Comparison of ENCODE assay signal across 11 cellular contexts in the genomic region with DNA sequence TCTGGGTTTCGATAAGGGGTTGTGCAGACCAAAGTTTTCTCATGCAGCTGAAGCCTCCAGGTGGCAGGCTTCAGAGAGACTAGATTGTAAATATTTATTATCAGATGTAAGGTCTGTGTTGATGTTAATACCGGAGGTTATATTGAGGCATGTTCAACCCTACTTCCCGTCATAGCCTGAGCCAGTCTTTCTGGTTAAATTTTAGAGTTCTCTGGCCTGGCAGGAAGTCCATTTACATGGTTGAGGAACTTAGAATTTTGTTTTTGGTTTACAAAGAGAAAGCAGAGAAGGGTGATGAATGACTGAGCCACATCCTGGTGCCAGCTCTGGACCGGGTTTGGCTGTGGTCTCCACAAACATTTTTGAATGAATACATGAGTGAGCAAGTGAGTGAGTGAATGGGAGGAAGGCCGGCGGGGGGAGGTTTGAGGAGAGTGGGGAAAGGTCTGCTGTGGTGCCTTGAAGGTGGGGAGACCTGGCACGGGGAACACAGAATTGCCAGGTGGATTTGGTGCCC.
DNase-seq lines count a peak whose midpoint lies in the region; ATAC-seq and TF ChIP-seq lines count a peak whose summit lies in the region.
"Had no signal": no experiment of that assay in that cellular context is flagged by ENCODE, and none has a peak within 500 bp of the region (broad histone marks: within the 10 kb centered on the region; RNA-seq: fewer than 3 reads in every experiment).

No MANE protein-coding gene starts in this region.

- H3K9ac ChIP-seq in skeletal muscle satellite cell (ENCODE audit: low read depth, low read length), result peak overlapping the region; percentile 37

- H3K27me3 ChIP-seq in skeletal muscle satellite cell (ENCODE audit: control insufficient read depth, insufficient read depth, low read length), result no peaks in the 10 kb centered on the region
- H3K27me3 ChIP-seq: SJCRH30 had no signal

- no peaks in the 10 kb centered on the region for H3K36me3 Mint-ChIP-seq in activated T-cell treated with anti-CD3 and anti-CD28 coated beads, Interleukin-2, amount 50 U/mL, for 24 hours (ENCODE audit: low read depth)
- peaks cover 7% of the 10 kb centered on the region for H3K36me3 Mint-ChIP-seq in activated T-cell treated with anti-CD3 and anti-CD28 coated beads, Interleukin-2, amount 50 U/mL, for 4 hours (ENCODE audit: insufficient read depth)

- H3K4me1 ChIP-seq in skeletal muscle satellite cell (ENCODE audit: control insufficient read depth, insufficient read depth, low read length), result peaks cover 36% of the 10 kb centered on the region
- H3K4me1 ChIP-seq: SJCRH30 had no signal

- no peak for DNase-seq in activated T-cell treated with anti-CD3 and anti-CD28 coated beads, Interleukin-2, amount 50 U/mL, for 24 hours
- DNase-seq in activated T-cell treated with anti-CD3 and anti-CD28 coated beads, Interleukin-2, amount 50 U/mL, for 4 hours, result no peak
- DNase-seq in LHCN-M2 (ENCODE audit: low read depth) (peak; percentile 20), choroid plexus epithelial cell (ENCODE audit: low read depth) (peak; percentile 16), AG08396 (ENCODE audit: low spot score) (no peak), mesenteric fat pad (ENCODE audit: low spot score) (no peak), anterior cingulate cortex (lab: John Stamatoyannopoulos, UW) (no peak)
- DNase-seq: NCI-H1694 treated with DMSO at 0.1 percent for 48 hours; SJCRH30; stimulated activated CD4-positive, alpha-beta T cell treated with anti-CD3 and anti-CD28 coated beads, Interleukin-2, amount 100 ng/mL, for 24 hours had no signal

- H3K4me1 Mint-ChIP-seq in activated T-cell treated with anti-CD3 and anti-CD28 coated beads, Interleukin-2, amount 50 U/mL, for 24 hours (ENCODE audit: low read depth), result peaks cover 16% of the 10 kb centered on the region
- peaks cover 18% of the 10 kb centered on the region for H3K4me1 Mint-ChIP-seq in activated T-cell treated with anti-CD3 and anti-CD28 coated beads, Interleukin-2, amount 50 U/mL, for 4 hours (ENCODE audit: low read depth)

- no peak for ATAC-seq in activated T-cell treated with anti-CD3 and anti-CD28 coated beads, Interleukin-2, amount 50 U/mL, for 4 hours

- peak overlapping the region; percentile 45 for H3K4me2 ChIP-seq in skeletal muscle satellite cell (ENCODE audit: low read length)

- H3K9me3 Mint-ChIP-seq in activated T-cell treated with anti-CD3 and anti-CD28 coated beads, Interleukin-2, amount 50 U/mL, for 24 hours, result no peaks in the 10 kb centered on the region
- H3K9me3 Mint-ChIP-seq in activated T-cell treated with anti-CD3 and anti-CD28 coated beads, Interleukin-2, amount 50 U/mL, for 4 hours, result no peaks in the 10 kb centered on the region

- TF ChIP-seq CTCF in choroid plexus epithelial cell (conservative IDR thresholded peaks at IDR 0.05; ENCODE audit: low read depth, low read length), result peak; percentile 36

- H3K27ac Mint-ChIP-seq in activated T-cell treated with anti-CD3 and anti-CD28 coated beads, Interleukin-2, amount 50 U/mL, for 24 hours, result peak overlapping the region; percentile 4

- no peaks in the 10 kb centered on the region for H3K27me3 Mint-ChIP-seq in activated T-cell treated with anti-CD3 and anti-CD28 coated beads, Interleukin-2, amount 50 U/mL, for 24 hours
- H3K27me3 Mint-ChIP-seq in activated T-cell treated with anti-CD3 and anti-CD28 coated beads, Interleukin-2, amount 50 U/mL, for 4 hours (ENCODE audit: low read depth), result no peaks in the 10 kb centered on the region

- no peaks in the 10 kb centered on the region for H3K9me3 ChIP-seq in skeletal muscle satellite cell (replicated peaks; ENCODE audit: low read length)
- H3K9me3 ChIP-seq: SJCRH30 had no signal

- no peaks in the 10 kb centered on the region for H3K36me3 ChIP-seq in skeletal muscle satellite cell (ENCODE audit: insufficient read depth, low read length)
- H3K36me3 ChIP-seq: SJCRH30 had no signal

- H3K4me3 Mint-ChIP-seq in activated T-cell treated with anti-CD3 and anti-CD28 coated beads, Interleukin-2, amount 50 U/mL, for 24 hours, result no peak overlapping the region
- no peak overlapping the region for H3K4me3 Mint-ChIP-seq in activated T-cell treated with anti-CD3 and anti-CD28 coated beads, Interleukin-2, amount 50 U/mL, for 4 hours

- H3K4me3 ChIP-seq in choroid plexus epithelial cell (ENCODE audit: low read depth, low read length), result no peak overlapping the region
- no peak overlapping the region for H3K4me3 ChIP-seq in skeletal muscle satellite cell (ENCODE audit: low read length)
- H3K4me3 ChIP-seq: SJCRH30 had no signal

Comparison
In these comparisons a context has a peak if more than half of its experiments do, and no peak if none do; other contexts are left out.
1. DNase-seq: peak in LHCN-M2 (single experiment) and choroid plexus epithelial cell (single experiment); none in activated T-cell treated with anti-CD3 and anti-CD28 coated beads, Interleukin-2, amount 50 U/mL, for 24 hours (single experiment), activated T-cell treated with anti-CD3 and anti-CD28 coated beads, Interleukin-2, amount 50 U/mL, for 4 hours (single experiment), AG08396 (single experiment), mesenteric fat pad (single experiment) and anterior cingulate cortex (0 of 58).